9 cellular contexts compared by ENCODE assay signal in the genomic region with DNA sequence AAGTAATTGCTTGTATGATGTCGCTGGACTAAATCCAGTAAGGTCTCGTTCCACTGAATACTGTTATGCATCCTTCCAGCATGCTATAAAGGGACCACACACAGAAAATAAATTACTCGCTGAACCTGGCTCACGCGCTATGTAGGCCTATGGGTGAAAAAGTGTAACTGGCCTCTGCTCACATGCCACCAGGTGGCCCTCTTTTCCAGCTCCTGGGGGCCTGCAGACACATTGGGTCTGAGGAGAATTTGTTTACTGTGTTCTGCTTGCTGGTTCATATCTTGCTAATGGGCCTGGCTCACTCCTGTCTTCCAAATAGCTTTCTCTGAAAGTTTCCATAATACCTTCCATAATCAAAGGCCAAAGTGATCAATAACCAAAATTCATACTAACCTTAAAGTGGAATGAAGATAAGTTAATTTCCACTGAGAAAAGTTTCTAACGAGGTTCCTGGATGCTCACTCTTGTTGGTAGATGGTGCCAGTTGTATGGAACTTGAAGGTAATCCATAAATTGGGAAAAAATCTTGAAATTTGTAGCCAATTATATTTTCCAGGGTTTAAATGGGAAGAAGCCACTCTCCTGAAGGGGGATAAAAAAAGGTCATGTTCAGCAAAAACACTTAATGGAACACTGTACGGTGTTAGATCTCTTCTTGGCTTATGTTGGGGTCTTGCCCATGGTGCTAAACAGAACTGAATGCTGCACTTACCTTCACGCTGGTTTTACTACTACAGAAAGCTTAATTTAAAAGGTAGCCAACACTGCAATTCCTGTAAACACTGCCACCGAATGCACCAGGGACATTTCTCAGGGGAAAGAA. TPM values are rescaled to one million over a fixed set of nuclear protein-coding genes. Genes with fewer than 3 reads are reported as not detected.
DNase-seq lines count a peak whose midpoint lies in the region; ATAC-seq lines count a peak whose summit lies in the region.
"Had no signal": no experiment of that assay in that cellular context is flagged by ENCODE, and none has a peak within 500 bp of the region (broad histone marks: within the 10 kb centered on the region; RNA-seq: fewer than 3 reads in every experiment).

No MANE protein-coding gene starts in this region.

- ATAC-seq in GM21423 (IDR thresholded peaks at IDR 0.05; ENCODE audit: unreplicated experiment), result peak; percentile 60

- DNase-seq in Daoy (ENCODE audit: low read depth) (peak; percentile 12), Kasumi-1 (lab: John Stamatoyannopoulos, UW) (peak; percentile 56 to 83), 8988T (no peak), dedifferentiated amniotic fluid mesenchymal stem cell (ENCODE audit: extremely low spot score) (no peak), NCI-H748 (lab: John Stamatoyannopoulos, UW; ENCODE audit: unreplicated experiment) (no peak)
- peak; percentile 44 to 53 for DNase-seq in activated T-cell treated with anti-CD3 and anti-CD28 coated beads, Interleukin-2, amount 50 U/mL, for 48 hours
- DNase-seq in stimulated activated CD4-positive, alpha-beta T cell treated with anti-CD3 and anti-CD28 coated beads, Interleukin-4, amount 100 ng/mL, for 1 hour, result peak; percentile 40

RNA-seq across cellular contexts. Expression of a gene that starts 27.0 kb away (rescaled TPM):
- not detected in 2 replicates for total RNA-seq in Daoy (2014; rRNA removed; shearing (Covaris generic))
- total RNA-seq: bronchial epithelial cell had no signal

Comparison
In these comparisons a context has a peak if more than half of its experiments do, and no peak if none do; other contexts are left out.
1. DNase-seq: peak in Daoy (single experiment), Kasumi-1 (2 of 2), activated T-cell treated with anti-CD3 and anti-CD28 coated beads, Interleukin-2, amount 50 U/mL, for 48 hours (2 of 2) and stimulated activated CD4-positive, alpha-beta T cell treated with anti-CD3 and anti-CD28 coated beads, Interleukin-4, amount 100 ng/mL, for 1 hour (single experiment); none in 8988T (single experiment), dedifferentiated amniotic fluid mesenchymal stem cell (single experiment) and NCI-H748 (single experiment).